ENCODE assay signal across 19 cellular contexts in genomic region chr1:110161165-110161564, GRCh38. TPM values are rescaled to one million over a fixed set of nuclear protein-coding genes. Genes with fewer than 3 reads are reported as not detected.
DNase-seq lines count a peak whose midpoint lies in the region; ATAC-seq and TF ChIP-seq lines count a peak whose summit lies in the region.
"Had no signal": no experiment of that assay in that cellular context is flagged by ENCODE, and none has a peak within 500 bp of the region (broad histone marks: within the 10 kb centered on the region; RNA-seq: fewer than 3 reads in every experiment).

No MANE protein-coding gene starts in this region.

- POLR2A ChIA-PET in HEK293 (lab: Yijun Ruan, JAX) = no interaction called here
- POLR2A ChIA-PET in activated CD4-positive, alpha-beta T cell treated with anti-CD3 and anti-CD28 coated beads for 36 hours (lab: Charles Lee) = no interaction called here

- H3K4me3 Mint-ChIP-seq in activated CD4-positive, alpha-beta T cell treated with anti-CD3 and anti-CD28 coated beads for 36 hours = no peak overlapping the region
- H3K4me3 Mint-ChIP-seq: B cell; CD4-positive, alpha-beta T cell; CD8-positive, alpha-beta T cell had no signal

- H3K36me3 Mint-ChIP-seq in activated CD4-positive, alpha-beta T cell treated with anti-CD3 and anti-CD28 coated beads for 36 hours (ENCODE audit: low read depth) = no peaks in the 10 kb centered on the region
- H3K36me3 Mint-ChIP-seq: CD8-positive, alpha-beta T cell had no signal

- no peaks in the 10 kb centered on the region for H3K4me1 ChIP-seq in HEK293 (ENCODE audit: control insufficient read depth, insufficient read depth, low read length)
- H3K4me1 ChIP-seq: A549, Caco-2 had no signal

- DNase-seq in caudate nucleus (lab: John Stamatoyannopoulos, UW) (no peak), dorsolateral prefrontal cortex (no peak), posterior vena cava (ENCODE audit: low spot score) (peak; percentile 56), WERI-Rb-1 (no peak)
- DNase-seq in activated CD4-positive, alpha-beta T cell treated with anti-CD3 and anti-CD28 coated beads for 36 hours = no peak
- DNase-seq: AML-193; Caco-2; Calu3; CD8-positive, alpha-beta T cell; GF-D8 had no signal

- no peak for ATAC-seq in activated CD4-positive, alpha-beta T cell treated with anti-CD3 and anti-CD28 coated beads for 36 hours
- ATAC-seq in HG03571 (IDR thresholded peaks at IDR 0.05; ENCODE audit: unreplicated experiment) (no peak), HG03520 (IDR thresholded peaks at IDR 0.05; ENCODE audit: unreplicated experiment) (no peak)
- ATAC-seq: A549; CD8-positive, alpha-beta T cell had no signal

- peaks cover 29% of the 10 kb centered on the region for H3K27me3 Mint-ChIP-seq in activated CD4-positive, alpha-beta T cell treated with anti-CD3 and anti-CD28 coated beads for 36 hours

- H3K36me3 ChIP-seq in HEK293 (ENCODE audit: control insufficient read depth in 2 of 2, insufficient read depth in 1 of 2, low read length in 2 of 2) (no peaks in the 10 kb centered on the region), WERI-Rb-1 (no peaks in the 10 kb centered on the region)
- H3K36me3 ChIP-seq: BLaER1 treated with 17β-estradiol and CSF1 and Interleukin-3, amounts not matched to agents 10 nM and 100 nM had no signal

- no peaks in the 10 kb centered on the region for H3K4me1 Mint-ChIP-seq in activated CD4-positive, alpha-beta T cell treated with anti-CD3 and anti-CD28 coated beads for 36 hours
- H3K4me1 Mint-ChIP-seq: B cell had no signal

- H3K9me3 Mint-ChIP-seq in activated CD4-positive, alpha-beta T cell treated with anti-CD3 and anti-CD28 coated beads for 36 hours (ENCODE audit: low read depth) = no peaks in the 10 kb centered on the region
- H3K9me3 Mint-ChIP-seq: CD8-positive, alpha-beta T cell had no signal

- H3K27ac Mint-ChIP-seq in activated CD4-positive, alpha-beta T cell treated with anti-CD3 and anti-CD28 coated beads for 36 hours = no peak overlapping the region
- H3K27ac Mint-ChIP-seq: B cell; CD4-positive, alpha-beta T cell; CD8-positive, alpha-beta T cell had no signal

- no peak for TF ChIP-seq CTCF in HEK293 (tag by site-specific recombination; IDR thresholded peaks at IDR 0.05)
- TF ChIP-seq CTCF in dorsolateral prefrontal cortex (IDR thresholded peaks at IDR 0.05 in 54 of 56, conservative IDR thresholded peaks at IDR 0.05 in 2 of 56; ENCODE audit: low read depth in 1 of 56, partially characterized antibody in 56 of 56) = no peak
- no peak for TF ChIP-seq CTCF in WERI-Rb-1 (IDR thresholded peaks at IDR 0.05; ENCODE audit: low read depth, low read length)

- intact Hi-C loops in dorsolateral prefrontal cortex (cut with DNase I) = no loop called here
- intact Hi-C loops in posterior vena cava (cut with DNase I) = no loop called here
- intact Hi-C loops in activated CD4-positive, alpha-beta T cell treated with anti-CD3 and anti-CD28 coated beads for 36 hours (cut with DNase I, micrococcal nuclease) = no loop called here

- H3K4me3 ChIP-seq in HEK293 (ENCODE audit: low read depth, low read length) (no peak overlapping the region), dorsolateral prefrontal cortex (peak overlapping the region in 1 of 59 donors; percentile 18), WERI-Rb-1 (ENCODE audit: low read depth, low read length) (no peak overlapping the region)
- H3K4me3 ChIP-seq: A549; BLaER1 treated with 17β-estradiol and CSF1 and Interleukin-3, amounts not matched to agents 10 nM and 100 nM had no signal

- peaks cover 0 to 8% (median 0%) of the 10 kb centered on the region in 45 donors for H3K27me3 ChIP-seq in dorsolateral prefrontal cortex
- no peaks in the 10 kb centered on the region for H3K27me3 ChIP-seq in WERI-Rb-1 (ENCODE audit: insufficient read depth, low read depth, severe bottlenecking)
- H3K27me3 ChIP-seq: BLaER1 treated with 17β-estradiol and CSF1 and Interleukin-3, amounts not matched to agents 10 nM and 100 nM had no signal

- CTCF ChIA-PET in HEK293 (lab: Yijun Ruan, JAX) = interaction anchor here (0.6 to 1.3 kb wide), 2 partner anchors 15 to 38 kb away, joined by 3 read pairs; no protein-coding TSS in a partner anchor
- CTCF ChIA-PET in activated CD4-positive, alpha-beta T cell treated with anti-CD3 and anti-CD28 coated beads for 36 hours (lab: Charles Lee) = interaction anchor here (0.9 to 2.5 kb wide), 3 partner anchors 35 to 42 kb away, joined by 3 to 8 read pairs (median 4); no protein-coding TSS in a partner anchor

- no peaks in the 10 kb centered on the region for H3K9me3 ChIP-seq in HEK293 (ENCODE audit: control insufficient read depth, insufficient read depth, low read depth, low read length)
- no peaks in the 10 kb centered on the region for H3K9me3 ChIP-seq in WERI-Rb-1 (ENCODE audit: severe bottlenecking)
- H3K9me3 ChIP-seq: A549, Caco-2 had no signal

- H3K27ac ChIP-seq in HEK293 (ENCODE audit: extremely low read depth, low read depth, low read length) (no peak overlapping the region), caudate nucleus (ENCODE audit: low read depth, low read length) (peak overlapping the region; percentile 3), dorsolateral prefrontal cortex (peak overlapping the region in 51 of 59 donors; percentile 26 to 91 (median 73)), WERI-Rb-1 (no peak overlapping the region)
- H3K27ac ChIP-seq: 22Rv1; A549; BLaER1 treated with 17β-estradiol and CSF1 and Interleukin-3, amounts not matched to agents 10 nM and 100 nM; C4-2B had no signal

TF ChIP-seq in HEK293, 187 proteins besides CTCF, POLR2A, EP300 and RAD21:
- TF ChIP-seq ZNF580 (tag by site-specific recombination; IDR thresholded peaks at IDR 0.05) (no peak), ZNF133 (tag by site-specific recombination; IDR thresholded peaks at IDR 0.05) (peak; percentile 95), ZFP41 (tag by site-specific recombination; IDR thresholded peaks at IDR 0.05; ENCODE audit: borderline replicate concordance) (no peak), ZNF513 (tag by site-specific recombination; IDR thresholded peaks at IDR 0.05) (no peak), ZNF155 (tag by site-specific recombination; IDR thresholded peaks at IDR 0.05) (no peak)

RNA-seq across cellular contexts. Expression of gene SLC6A17, which starts 10.9 kb away (rescaled TPM):
- 100 to 1,000 TPM in 89 of 120 experiments, 10 to 100 TPM in 31; 37.5 to 182 (median 122) TPM for total RNA-seq in dorsolateral prefrontal cortex
- total RNA-seq in posterior vena cava = 1 to 10 TPM in 1 of 2 donors, under 1 TPM in 1; 0.51 to 1.8 TPM
- total RNA-seq in activated CD4-positive, alpha-beta T cell treated with anti-CD3 and anti-CD28 coated beads for 36 hours = under 1 TPM; 0.07 TPM
- total RNA-seq: B cell; Caco-2; CD4-positive, alpha-beta T cell; CD8-positive, alpha-beta T cell had no signal

RNA-seq across cellular contexts. Expression of gene UBL4B, which starts 48.9 kb away (rescaled TPM):
- 1 to 10 TPM in 31 of 120 experiments, under 1 TPM in 53, not detected in 36; 0.28 to 5.6 (median 0.70) TPM for total RNA-seq in dorsolateral prefrontal cortex
- total RNA-seq in posterior vena cava = under 1 TPM in 1 of 2 donors, not detected in 1; 0.19 TPM
- total RNA-seq in activated CD4-positive, alpha-beta T cell treated with anti-CD3 and anti-CD28 coated beads for 36 hours = not detected
- total RNA-seq: B cell; Caco-2; Calu3; CD4-positive, alpha-beta T cell; CD8-positive, alpha-beta T cell had no signal

RNA-seq across cellular contexts. Expression of gene KCNC4, which starts 48.9 kb away (rescaled TPM):
- total RNA-seq in dorsolateral prefrontal cortex = 10 to 100 TPM; 16.2 to 73.4 (median 46.6) TPM
- total RNA-seq in posterior vena cava = 10 to 100 TPM in 1 of 2 donors, 1 to 10 TPM in 1; 9.3 to 15.5 TPM
- 10 to 100 TPM; 13.9 to 14.3 TPM for total RNA-seq in activated CD4-positive, alpha-beta T cell treated with anti-CD3 and anti-CD28 coated beads for 36 hours

Comparison
In these comparisons a context has a peak if more than half of its experiments do, and no peak if none do; other contexts are left out.
1. H3K27ac ChIP-seq: peak in caudate nucleus (single experiment) and dorsolateral prefrontal cortex (51 of 59); none in HEK293 (single experiment) and WERI-Rb-1 (single experiment).
2. RNA of gene SLC6A17, which starts 10.9 kb away (total RNA-seq): 37.5 to 182 TPM in dorsolateral prefrontal cortex; 0.51 to 1.8 TPM in posterior vena cava and 0.07 TPM in activated CD4-positive, alpha-beta T cell treated with anti-CD3 and anti-CD28 coated beads for 36 hours; every median in the first group is over 10 times any median in the second.